In genomic region chr16:21937387-21937829, GRCh38 we compare ENCODE assay signal across 12 cellular contexts.
"Had no signal": no experiment of that assay in that cellular context is flagged by ENCODE, and none has a peak within 500 bp of the region (broad histone marks: within the 10 kb centered on the region; RNA-seq: fewer than 3 reads in every experiment).

No MANE protein-coding gene starts in this region.

- DNase-seq: activated CD8-positive, alpha-beta memory T cell treated with anti-CD3 and anti-CD28 coated beads for 24 hours; activated naive CD4-positive, alpha-beta T cell treated with anti-CD3 and anti-CD28 coated beads for 36 hours; adrenal gland; gastrocnemius medialis; heart right ventricle; sigmoid colon; stimulated activated CD4-positive, alpha-beta T cell treated with anti-CD3 and anti-CD28 coated beads, Interleukin-1b, Interleukin-23, amount 100 ng/mL, for 48 hours; T-helper 2 cell; tibial artery; uterus had no signal

- H3K36me3 ChIP-seq: adrenal gland, gastrocnemius medialis, heart right ventricle, sigmoid colon, tibial artery, uterus had no signal

- ATAC-seq: gastrocnemius medialis, heart right ventricle had no signal

- H3K4me3 Mint-ChIP-seq: activated CD4-positive, alpha-beta T cell treated with anti-CD3 and anti-CD28 coated beads, Interleukin-2, amount 10 ng/mL, durations not matched to agents 24 days and 14 days; activated naive CD4-positive, alpha-beta T cell treated with anti-CD3 and anti-CD28 coated beads for 36 hours; neural crest cell had no signal

- H3K27me3 ChIP-seq: adrenal gland, gastrocnemius medialis, heart right ventricle, tibial artery, uterus had no signal

- H3K9me3 ChIP-seq: adrenal gland, gastrocnemius medialis, heart right ventricle, sigmoid colon, tibial artery, uterus had no signal

- H3K27ac ChIP-seq: adrenal gland, gastrocnemius medialis, heart right ventricle, sigmoid colon, uterus had no signal

- H3K4me3 ChIP-seq: adrenal gland, gastrocnemius medialis, heart right ventricle, sigmoid colon, uterus had no signal

- H3K4me1 ChIP-seq: adrenal gland, gastrocnemius medialis, heart right ventricle, sigmoid colon, uterus had no signal

- H3K9me3 Mint-ChIP-seq: activated CD4-positive, alpha-beta T cell treated with anti-CD3 and anti-CD28 coated beads, Interleukin-2, amount 10 ng/mL, durations not matched to agents 24 days and 14 days; activated naive CD4-positive, alpha-beta T cell treated with anti-CD3 and anti-CD28 coated beads for 36 hours; neural crest cell had no signal

- H3K27ac Mint-ChIP-seq: activated CD4-positive, alpha-beta T cell treated with anti-CD3 and anti-CD28 coated beads, Interleukin-2, amount 10 ng/mL, durations not matched to agents 24 days and 14 days; activated naive CD4-positive, alpha-beta T cell treated with anti-CD3 and anti-CD28 coated beads for 36 hours had no signal
